Comparison of ENCODE assay signal across 8 cellular contexts in genomic region chr7:7640221-7641128, GRCh38. TPM values are rescaled to one million over a fixed set of nuclear protein-coding genes. Genes with fewer than 3 reads are reported as not detected.
DNase-seq lines count a peak whose midpoint lies in the region; FAIRE-seq and TF ChIP-seq lines count a peak whose summit lies in the region.

UMAD1 (plus strand) TSS chr7:7640752; CDS start chr7:7673372, 32,620 bp downstream.

- H3K4me1 Mint-ChIP-seq in activated naive CD4-positive, alpha-beta T cell treated with anti-CD3 and anti-CD28 coated beads for 36 hours (ENCODE audit: low read depth), result peaks cover 41% of the 10 kb centered on the region

- no peaks in the 10 kb centered on the region for H3K9me3 ChIP-seq in neuronal stem cell (replicated peaks in 1 of 2; ENCODE audit: control insufficient read depth in 2 of 2, insufficient read depth in 1 of 2, low read depth in 1 of 2, low read length in 2 of 2)

- peak within 1 kb of the TSS; percentile 95 for H3K18ac ChIP-seq in neuronal stem cell (ENCODE audit: low read length)

- peak; percentile 96 for DNase-seq in GM03348 (ENCODE audit: low spot score)
- peak; percentile 97 for DNase-seq in HFF-Myc (ENCODE audit: extremely low read depth, low read depth)
- peak; percentile 100 for DNase-seq in NAMALWA (ENCODE audit: low spot score)
- peak; percentile 100 for DNase-seq in SK-N-DZ (ENCODE audit: low spot score)
- DNase-seq in activated naive CD4-positive, alpha-beta T cell treated with anti-CD3 and anti-CD28 coated beads for 36 hours, result peak; percentile 99
- DNase-seq in frontal cortex (ENCODE audit: low spot score in 2 of 2), result peak; percentile 67 to 87
- DNase-seq in neuronal stem cell (ENCODE audit: low spot score), result peak; percentile 96

- no peak within 1 kb of the TSS for H3K4ac ChIP-seq in neuronal stem cell (ENCODE audit: low read length)

- no peaks in the 10 kb centered on the region for H3K27me3 Mint-ChIP-seq in activated naive CD4-positive, alpha-beta T cell treated with anti-CD3 and anti-CD28 coated beads for 36 hours (ENCODE audit: low read depth)

- no CpG with 5 or more reads among the region's 68 CpGs for WGBS in neuronal stem cell (ENCODE audit: extremely low coverage in 2 of 2, insufficient read length in 2 of 2, insufficient replicate concordance in 1 of 2), 2 donors

- peak within 1 kb of the TSS; percentile 99 for H3K9ac ChIP-seq in neuronal stem cell (ENCODE audit: low read depth, low read length, poor library complexity)

- H2BK120ac ChIP-seq in neuronal stem cell (ENCODE audit: low read depth, low read length), result no peak within 1 kb of the TSS

- peak within 1 kb of the TSS; percentile 98 for H3K27ac Mint-ChIP-seq in activated naive CD4-positive, alpha-beta T cell treated with anti-CD3 and anti-CD28 coated beads for 36 hours

- H3K23ac ChIP-seq in neuronal stem cell (ENCODE audit: low read depth, low read length, poor library complexity), result peak within 1 kb of the TSS; percentile 76

- H4K8ac ChIP-seq in neuronal stem cell (ENCODE audit: low read depth, low read length), result no peak within 1 kb of the TSS

- no peak within 1 kb of the TSS for H2AK5ac ChIP-seq in neuronal stem cell (ENCODE audit: low read depth, low read length)

- H2BK15ac ChIP-seq in neuronal stem cell (ENCODE audit: low read length), result peak within 1 kb of the TSS; percentile 52

- H2AFZ ChIP-seq in neuronal stem cell (ENCODE audit: low read length), result peak within 1 kb of the TSS; percentile 95

- no peak within 1 kb of the TSS for H3K14ac ChIP-seq in neuronal stem cell (ENCODE audit: low read length)

- no peaks in the 10 kb centered on the region for H3K9me3 Mint-ChIP-seq in activated naive CD4-positive, alpha-beta T cell treated with anti-CD3 and anti-CD28 coated beads for 36 hours

- H3K79me1 ChIP-seq in neuronal stem cell (ENCODE audit: low read depth, low read length), result peaks cover 1% of the 10 kb centered on the region

- peaks cover 2 to 5% of the 10 kb centered on the region in 2 donors for H3K4me1 ChIP-seq in neuronal stem cell (ENCODE audit: control insufficient read depth in 2 of 2, insufficient read depth in 1 of 2, low read depth in 1 of 2, low read length in 2 of 2)

- peaks cover 43% of the 10 kb centered on the region for H3K36me3 Mint-ChIP-seq in activated naive CD4-positive, alpha-beta T cell treated with anti-CD3 and anti-CD28 coated beads for 36 hours (ENCODE audit: low read depth)

- peaks cover 3 to 29% of the 10 kb centered on the region in 2 donors for H3K36me3 ChIP-seq in neuronal stem cell (replicated peaks in 1 of 2; ENCODE audit: control insufficient read depth in 2 of 2, insufficient read depth in 2 of 2, low read length in 2 of 2)

- H2BK12ac ChIP-seq in neuronal stem cell (ENCODE audit: low read length), result no peak within 1 kb of the TSS

- CTCF ChIA-PET in activated naive CD4-positive, alpha-beta T cell treated with anti-CD3 and anti-CD28 coated beads for 36 hours (lab: Charles Lee), result interaction anchor here (1.0 to 1.7 kb wide), 3 partner anchors 11 to 115 kb away, joined by 3 to 4 read pairs (median 4); no protein-coding TSS in a partner anchor

- H3K27me3 ChIP-seq in neuronal stem cell (ENCODE audit: control insufficient read depth in 3 of 3, insufficient read depth in 3 of 3, low read depth in 1 of 3, low read length in 3 of 3), result no peaks in the 10 kb centered on the region

- H3K4me3 ChIP-seq in HFF-Myc (replicated peaks; ENCODE audit: low read depth, low read length) (peak within 1 kb of the TSS; percentile 90), neuronal stem cell (ENCODE audit: low read length in 2 of 2) (peak within 1 kb of the TSS; percentile 89 to 98)

- no peak within 1 kb of the TSS for H2BK5ac ChIP-seq in neuronal stem cell (ENCODE audit: low read length)

- intact Hi-C loops in activated naive CD4-positive, alpha-beta T cell treated with anti-CD3 and anti-CD28 coated beads for 36 hours (cut with micrococcal nuclease), result loop anchor here (1.0 to 10.0 kb wide), 12 partner anchors 13 to 1866 kb away; partner anchors contain the start of genes C1GALT1, GLCCI1 and MIOS

- peak within 1 kb of the TSS; percentile 92 for H3K4me3 Mint-ChIP-seq in activated naive CD4-positive, alpha-beta T cell treated with anti-CD3 and anti-CD28 coated beads for 36 hours

- peak within 1 kb of the TSS; percentile 77 for H3K4me2 ChIP-seq in neuronal stem cell (ENCODE audit: insufficient read depth, low read length, poor library complexity, severe bottlenecking)

- TF ChIP-seq CTCF in HFF-Myc (IDR thresholded peaks at IDR 0.05; ENCODE audit: low read depth, low read length, missing control alignments), result no peak
- TF ChIP-seq CTCF in subcutaneous adipose tissue (IDR thresholded peaks at IDR 0.05; ENCODE audit: low read depth), result no peak

- FAIRE-seq in frontal cortex (lab: Jason Lieb, UNC), result peak; percentile 96

- H4K91ac ChIP-seq in neuronal stem cell (ENCODE audit: low read depth, low read length, poor library complexity), result no peak within 1 kb of the TSS

- H3K27ac ChIP-seq in neuronal stem cell (replicated peaks; ENCODE audit: low read length), result peak within 1 kb of the TSS; percentile 76

RNA-seq across cellular contexts. Expression of gene UMAD1, which starts in this region (rescaled TPM):
- polyA plus RNA-seq in SK-N-DZ (2014; cell fraction: cytosol; rRNA removed), result 30.3 and 35.6 TPM in 2 replicates
- polyA plus RNA-seq in SK-N-DZ (2014; cell fraction: nucleus; rRNA removed), result 7.3 and 14.8 TPM in 2 replicates
- total RNA-seq in activated naive CD4-positive, alpha-beta T cell treated with anti-CD3 and anti-CD28 coated beads for 36 hours, result 10 to 100 TPM; 13.8 to 14.3 TPM
- 7.3 TPM for total RNA-seq in frontal cortex
- polyA plus RNA-seq in neuronal stem cell (2013, experiment 1 of 2), result 16.2 TPM
- polyA plus RNA-seq in neuronal stem cell (2013, experiment 2 of 2), result 18.5 TPM
- 10 to 100 TPM in 3 of 4 donors, 1 to 10 TPM in 1; 9.4 to 17.8 (median 12.1) TPM for total RNA-seq in subcutaneous adipose tissue

Comparison
In these comparisons a context has a peak if more than half of its experiments do, and no peak if none do; other contexts are left out.
1. Peak in every context shown above with its lines: DNase-seq, H3K4me3 ChIP-seq and H3K27ac ChIP-seq.